In the genomic region with DNA sequence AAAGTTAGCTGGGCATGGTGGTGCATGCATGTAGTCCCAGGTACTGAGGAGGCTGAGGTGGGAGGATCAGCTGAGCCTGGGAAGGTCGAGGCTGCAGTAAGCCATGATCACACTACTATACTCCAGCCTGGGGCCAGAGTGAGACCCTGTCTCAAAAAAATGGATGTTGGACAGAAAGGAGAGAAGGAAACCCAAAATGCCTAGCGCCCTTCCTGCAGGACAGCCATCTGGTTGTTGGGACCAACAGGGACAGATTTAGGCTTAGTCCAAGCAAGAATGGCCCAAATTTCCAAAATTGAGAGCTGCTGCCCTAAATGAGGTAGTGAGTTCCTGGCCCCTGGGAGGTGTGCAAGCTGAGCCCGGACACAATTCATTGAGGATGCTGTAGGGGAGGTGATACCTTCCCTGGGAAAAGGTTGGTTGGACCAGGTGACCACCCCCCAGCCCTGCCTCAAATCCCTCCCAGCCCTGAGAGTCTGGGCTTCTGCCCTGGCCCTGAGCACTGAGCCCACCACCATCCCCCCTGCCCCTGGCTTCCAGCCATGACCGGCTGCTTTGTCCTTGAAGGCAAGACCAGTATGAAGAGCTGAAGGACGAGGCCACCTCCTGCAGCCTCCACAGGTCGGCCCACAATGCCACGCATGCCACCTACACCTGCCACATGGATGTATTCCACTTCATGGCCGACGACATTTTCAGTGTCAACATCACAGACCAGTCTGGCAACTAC, we compare ENCODE assay signal across 1 cellular context.
TF ChIP-seq lines count a peak whose summit lies in the region.

No MANE protein-coding gene starts in this region.

TF ChIP-seq in SK-N-SH, 30 proteins besides CTCF, POLR2A, EP300 and RAD21 (continued from another document):
- TF ChIP-seq, protein P1, sequence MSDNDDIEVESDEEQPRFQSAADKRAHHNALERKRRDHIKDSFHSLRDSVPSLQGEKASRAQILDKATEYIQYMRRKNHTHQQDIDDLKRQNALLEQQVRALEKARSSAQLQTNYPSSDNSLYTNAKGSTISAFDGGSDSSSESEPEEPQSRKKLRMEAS (IDR thresholded peaks at IDR 0.05; ENCODE audit: low read depth), result no peak
- TF ChIP-seq, protein P2, sequence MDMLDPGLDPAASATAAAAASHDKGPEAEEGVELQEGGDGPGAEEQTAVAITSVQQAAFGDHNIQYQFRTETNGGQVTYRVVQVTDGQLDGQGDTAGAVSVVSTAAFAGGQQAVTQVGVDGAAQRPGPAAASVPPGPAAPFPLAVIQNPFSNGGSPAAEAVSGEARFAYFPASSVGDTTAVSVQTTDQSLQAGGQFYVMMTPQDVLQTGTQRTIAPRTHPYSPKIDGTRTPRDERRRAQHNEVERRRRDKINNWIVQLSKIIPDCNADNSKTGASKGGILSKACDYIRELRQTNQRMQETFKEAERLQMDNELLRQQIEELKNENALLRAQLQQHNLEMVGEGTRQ (IDR thresholded peaks at IDR 0.05; ENCODE audit: borderline replicate concordance, low read depth, low read length), result no peak
- TF ChIP-seq TCF12 (IDR thresholded peaks at IDR 0.05), result no peak
- TF ChIP-seq, protein P3, sequence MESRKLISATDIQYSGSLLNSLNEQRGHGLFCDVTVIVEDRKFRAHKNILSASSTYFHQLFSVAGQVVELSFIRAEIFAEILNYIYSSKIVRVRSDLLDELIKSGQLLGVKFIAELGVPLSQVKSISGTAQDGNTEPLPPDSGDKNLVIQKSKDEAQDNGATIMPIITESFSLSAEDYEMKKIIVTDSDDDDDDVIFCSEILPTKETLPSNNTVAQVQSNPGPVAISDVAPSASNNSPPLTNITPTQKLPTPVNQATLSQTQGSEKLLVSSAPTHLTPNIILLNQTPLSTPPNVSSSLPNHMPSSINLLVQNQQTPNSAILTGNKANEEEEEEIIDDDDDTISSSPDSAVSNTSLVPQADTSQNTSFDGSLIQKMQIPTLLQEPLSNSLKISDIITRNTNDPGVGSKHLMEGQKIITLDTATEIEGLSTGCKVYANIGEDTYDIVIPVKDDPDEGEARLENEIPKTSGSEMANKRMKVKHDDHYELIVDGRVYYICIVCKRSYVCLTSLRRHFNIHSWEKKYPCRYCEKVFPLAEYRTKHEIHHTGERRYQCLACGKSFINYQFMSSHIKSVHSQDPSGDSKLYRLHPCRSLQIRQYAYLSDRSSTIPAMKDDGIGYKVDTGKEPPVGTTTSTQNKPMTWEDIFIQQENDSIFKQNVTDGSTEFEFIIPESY (IDR thresholded peaks at IDR 0.05; ENCODE audit: borderline replicate concordance, low read depth), result no peak
- no peak for TF ChIP-seq NFIC (IDR thresholded peaks at IDR 0.05; ENCODE audit: borderline replicate concordance)
- TF ChIP-seq JUND (IDR thresholded peaks at IDR 0.05), result no peak
